6 cellular contexts compared by ENCODE assay signal in the genomic region with DNA sequence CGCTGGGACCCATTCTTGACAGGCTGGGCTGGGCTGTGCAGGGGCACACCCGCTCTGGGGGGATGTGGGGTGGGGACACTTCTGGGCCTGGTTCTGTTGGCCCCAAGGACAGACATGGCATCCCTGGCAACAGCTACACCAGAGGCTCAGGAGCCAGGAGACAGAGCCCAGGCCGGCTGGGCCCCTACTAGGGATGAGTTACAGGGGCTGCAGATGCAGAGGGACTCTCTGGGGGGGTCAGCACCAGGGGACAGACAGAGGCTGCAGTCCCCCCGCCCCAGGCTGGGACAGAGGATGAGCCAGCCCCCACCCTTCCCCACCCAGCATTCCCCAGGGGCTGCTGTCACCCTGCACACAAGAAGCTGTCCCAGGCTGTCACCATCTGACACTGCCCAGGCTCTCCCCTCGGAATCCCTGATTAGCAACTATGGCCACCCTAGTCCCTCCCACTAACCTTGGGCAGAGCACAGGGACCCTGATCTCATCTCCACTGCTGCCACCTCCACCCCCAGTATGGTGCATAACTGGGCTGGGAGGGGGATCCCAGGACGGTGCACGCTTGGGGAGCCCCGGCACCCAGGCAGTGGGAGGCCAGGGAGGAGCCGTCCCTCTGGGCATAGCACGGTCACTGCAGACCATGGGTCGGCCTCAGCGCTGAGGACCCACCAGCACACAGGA.
DNase-seq lines count a peak whose midpoint lies in the region; ATAC-seq, FAIRE-seq and TF ChIP-seq lines count a peak whose summit lies in the region.
"Not testable (repeated sequence)": the region's sequence is repeated elsewhere in the genome, so short reads cannot be mapped to it uniquely, and the experiment has no call there.

No MANE protein-coding gene starts in this region.

- TF ChIP-seq CTCF in gastroesophageal sphincter (IDR thresholded peaks at IDR 0.05); heart right ventricle (IDR thresholded peaks at IDR 0.05); HepG2 (CRISPR knock-in tag; IDR thresholded peaks at IDR 0.05); osteoblast (IDR thresholded peaks at IDR 0.05; ENCODE audit: extremely low read depth, low read depth, low read length): not testable (repeated sequence)

- H3K4me3 Mint-ChIP-seq in stimulated activated naive CD8-positive, alpha-beta T cell treated with anti-CD3 and anti-CD28 coated beads, Interleukin-15, amount 100 ng/mL, for 72 hours, result not testable (repeated sequence)

- not testable (repeated sequence) for H2AFZ ChIP-seq in HepG2 (ENCODE audit: low read length); osteoblast (ENCODE audit: low read length)

- not testable (repeated sequence) for H3K4me2 ChIP-seq in HepG2 (ENCODE audit: low read depth, low read length); osteoblast (ENCODE audit: insufficient read depth, low read length)

- peaks cover 34% of the 10 kb centered on the region for H3K27me3 Mint-ChIP-seq in stimulated activated naive CD8-positive, alpha-beta T cell treated with anti-CD3 and anti-CD28 coated beads, Interleukin-15, amount 100 ng/mL, for 72 hours

- not testable (repeated sequence) for H4K20me1 ChIP-seq in HepG2 (ENCODE audit: insufficient read depth, low read length); osteoblast (ENCODE audit: insufficient read depth, low read length)

- no CpG with 5 or more reads among the region's 12 CpGs for WGBS in gastroesophageal sphincter (ENCODE audit: low coverage in 1 of 2), 2 donors
- WGBS in heart right ventricle, 2 donors, result 63 to 74% methylated on average over 11 of the region's 12 CpGs
- WGBS in HepG2 (ENCODE audit: low lambda C conversion rate), result 6% methylated on average over 2 of the region's 12 CpGs

- CTCF ChIA-PET in HepG2 (lab: Yijun Ruan, JAX; ENCODE audit: low intra/inter-chr PET ratio, low total read pairs), result not testable (repeated sequence)

- H3K4me1 Mint-ChIP-seq in stimulated activated naive CD8-positive, alpha-beta T cell treated with anti-CD3 and anti-CD28 coated beads, Interleukin-15, amount 100 ng/mL, for 72 hours, result not testable (repeated sequence)

- peak; percentile 67 for DNase-seq in SK-N-DZ (ENCODE audit: low spot score)
- DNase-seq in heart right ventricle, result peak in 1 of 2 donors; percentile 24
- DNase-seq in HepG2 (ENCODE audit: low spot score); stimulated activated naive CD8-positive, alpha-beta T cell treated with anti-CD3 and anti-CD28 coated beads, Interleukin-15, amount 100 ng/mL, for 72 hours: not testable (repeated sequence)
- peak; percentile 47 for DNase-seq in osteoblast (ENCODE audit: insufficient read length, low spot score, missing footprints)

- ATAC-seq in gastroesophageal sphincter, result peak; percentile 4
- ATAC-seq in heart right ventricle, result peak in 7 of 8 donors; percentile 41 to 82 (median 61)
- ATAC-seq in HepG2, result peak; percentile 17; the same call in 2 of the 3 replicates
- ATAC-seq in stimulated activated naive CD8-positive, alpha-beta T cell treated with anti-CD3 and anti-CD28 coated beads, Interleukin-15, amount 100 ng/mL, for 72 hours, result peak; percentile 50

- TF ChIP-seq RAD21 in HepG2 (CRISPR knock-in tag; IDR thresholded peaks at IDR 0.05), result not testable (repeated sequence)

- H3K9me3 Mint-ChIP-seq in stimulated activated naive CD8-positive, alpha-beta T cell treated with anti-CD3 and anti-CD28 coated beads, Interleukin-15, amount 100 ng/mL, for 72 hours, result not testable (repeated sequence)

- H3K36me3 ChIP-seq in gastroesophageal sphincter; heart right ventricle; HepG2 (replicated peaks in 1 of 2; ENCODE audit: control insufficient read depth in 1 of 2, insufficient read depth in 2 of 2, low read length in 2 of 2); osteoblast (ENCODE audit: insufficient read depth, low read length): not testable (repeated sequence)

- in situ Hi-C loops in HepG2 (cut with HindIII; ENCODE audit: extremely low pct_ligation_motif_present, low pct_unique_long_range_greater_than_20kb), result not testable (repeated sequence)

- H3K9ac ChIP-seq in HepG2 (ENCODE audit: insufficient read depth, low read depth, low read length), result not testable (repeated sequence)

- POLR2A ChIA-PET in HepG2 (lab: Yijun Ruan, JAX), result not testable (repeated sequence)

- H3K79me2 ChIP-seq in HepG2 (ENCODE audit: insufficient read depth, low read length); osteoblast (ENCODE audit: insufficient read depth, low read length): not testable (repeated sequence)

- not testable (repeated sequence) for H3K4me3 ChIP-seq in gastroesophageal sphincter; heart right ventricle; HepG2 (replicated peaks in 1 of 3; ENCODE audit: insufficient read depth in 1 of 3, low read depth in 2 of 3, low read length in 3 of 3); osteoblast (ENCODE audit: insufficient read depth, low read length)

- not testable (repeated sequence) for TF ChIP-seq EP300 in gastroesophageal sphincter (IDR thresholded peaks at IDR 0.05); HepG2 (IDR thresholded peaks at IDR 0.05; ENCODE audit: low read depth in 2 of 2, low read length in 2 of 2); HepG2 (CRISPR knock-in tag; IDR thresholded peaks at IDR 0.05; ENCODE audit: borderline replicate concordance)

- not testable (repeated sequence) for H3K9me3 ChIP-seq in gastroesophageal sphincter; heart right ventricle; HepG2 (ENCODE audit: low read length); osteoblast (ENCODE audit: low read depth, low read length)

- TF ChIP-seq POLR2A in gastroesophageal sphincter (IDR thresholded peaks at IDR 0.05); HepG2 (IDR thresholded peaks at IDR 0.05; ENCODE audit: insufficient read depth in 1 of 2, low read depth in 2 of 2, low read length in 2 of 2): not testable (repeated sequence)

- H3K27ac ChIP-seq in gastroesophageal sphincter; heart right ventricle; HepG2 (ENCODE audit: extremely low read length, insufficient read depth, low read length); osteoblast (ENCODE audit: low read depth, low read length): not testable (repeated sequence)

- peaks cover 37% of the 10 kb centered on the region for H3K27me3 ChIP-seq in gastroesophageal sphincter
- peaks cover 0 to 26% (median 5%) of the 10 kb centered on the region in 7 donors for H3K27me3 ChIP-seq in heart right ventricle
- peaks cover 6 to 56% of the 10 kb centered on the region in 2 experiments; a peak in 4 of 5 replicates for H3K27me3 ChIP-seq in HepG2 (ENCODE audit: control insufficient read depth in 1 of 2, insufficient read depth in 2 of 2, low read length in 2 of 2)
- H3K27me3 ChIP-seq in osteoblast (ENCODE audit: insufficient read depth, low read length), result peaks cover 10% of the 10 kb centered on the region

- intact Hi-C loops in heart right ventricle (cut with DNase I); HepG2 (cut with micrococcal nuclease; ENCODE audit: unreplicated experiment): not testable (repeated sequence)

- FAIRE-seq in HepG2 (lab: Jason Lieb, UNC), result not testable (repeated sequence)

- H3K27ac Mint-ChIP-seq in stimulated activated naive CD8-positive, alpha-beta T cell treated with anti-CD3 and anti-CD28 coated beads, Interleukin-15, amount 100 ng/mL, for 72 hours, result not testable (repeated sequence)

- H3K4me1 ChIP-seq in gastroesophageal sphincter; heart right ventricle; HepG2 (ENCODE audit: insufficient read depth, low read length); osteoblast (ENCODE audit: insufficient read depth, low read length): not testable (repeated sequence)

- BruUV-seq in HepG2 (replicated peaks; lab: Mats Ljungman, UMichigan), result not testable (repeated sequence)

Comparison
In these comparisons a context has a peak if more than half of its experiments do, and no peak if none do; other contexts are left out.
1. ATAC-seq: peak in every context shown above with its lines; median percentile 61 in heart right ventricle; 50 in stimulated activated naive CD8-positive, alpha-beta T cell treated with anti-CD3 and anti-CD28 coated beads, Interleukin-15, amount 100 ng/mL, for 72 hours; 17 in HepG2; 4 in gastroesophageal sphincter.